12 cellular contexts compared by ENCODE assay signal in the genomic region with DNA sequence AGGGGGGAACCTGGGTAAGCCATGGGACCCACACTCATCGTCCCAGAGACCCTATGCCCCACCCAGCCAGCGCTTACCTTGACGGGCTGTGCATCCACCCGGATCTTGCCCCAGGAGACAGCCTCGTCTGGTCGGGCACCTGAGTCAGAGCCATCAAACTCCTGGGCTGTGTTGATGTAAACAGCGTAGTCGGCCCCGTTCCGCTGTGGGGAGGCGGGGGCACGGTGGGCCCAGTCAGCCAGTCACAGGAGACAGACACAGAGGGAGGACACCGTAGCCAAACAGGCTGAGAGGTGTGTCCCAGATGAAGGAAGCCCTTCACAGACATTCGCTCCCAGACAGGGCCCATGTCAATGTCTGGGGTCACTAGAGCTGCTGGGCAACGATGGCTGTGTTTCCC. TPM values are rescaled to one million over a fixed set of nuclear protein-coding genes. Genes with fewer than 3 reads are reported as not detected.
"Had no signal": no experiment of that assay in that cellular context is flagged by ENCODE, and none has a peak within 500 bp of the region (broad histone marks: within the 10 kb centered on the region; RNA-seq: fewer than 3 reads in every experiment).

No MANE protein-coding gene starts in this region.

- H3K4me1 ChIP-seq: prostate gland had no signal

- FAIRE-seq: kidney had no signal

- H3K9me3 Mint-ChIP-seq: naive thymus-derived CD8-positive, alpha-beta T cell had no signal

- H3K27ac ChIP-seq: coronary artery, left lung, prostate gland, stomach, testis had no signal

- H3K4me2 ChIP-seq: smooth muscle cell had no signal

- H3K27me3 Mint-ChIP-seq: naive thymus-derived CD8-positive, alpha-beta T cell had no signal

- H3K27me3 ChIP-seq: esophagus muscularis mucosa, left lung, stomach, testis had no signal

- H3K4me3 ChIP-seq: coronary artery, esophagus muscularis mucosa, left lung, prostate gland, smooth muscle cell, stomach, testis had no signal

- H3K9me3 ChIP-seq: esophagus muscularis mucosa, left lung, prostate gland, stomach, testis had no signal

RNA-seq across cellular contexts. Expression of a gene that starts 11.9 kb away (rescaled TPM):
- total RNA-seq: esophagus muscularis mucosa; kidney; left lung; mammary epithelial cell; mucosa of gallbladder; naive thymus-derived CD8-positive, alpha-beta T cell; prostate gland; smooth muscle cell; stomach; ureter had no signal
- polyA plus RNA-seq: mammary epithelial cell; naive thymus-derived CD8-positive, alpha-beta T cell; smooth muscle cell; stomach had no signal
